In the genomic region with DNA sequence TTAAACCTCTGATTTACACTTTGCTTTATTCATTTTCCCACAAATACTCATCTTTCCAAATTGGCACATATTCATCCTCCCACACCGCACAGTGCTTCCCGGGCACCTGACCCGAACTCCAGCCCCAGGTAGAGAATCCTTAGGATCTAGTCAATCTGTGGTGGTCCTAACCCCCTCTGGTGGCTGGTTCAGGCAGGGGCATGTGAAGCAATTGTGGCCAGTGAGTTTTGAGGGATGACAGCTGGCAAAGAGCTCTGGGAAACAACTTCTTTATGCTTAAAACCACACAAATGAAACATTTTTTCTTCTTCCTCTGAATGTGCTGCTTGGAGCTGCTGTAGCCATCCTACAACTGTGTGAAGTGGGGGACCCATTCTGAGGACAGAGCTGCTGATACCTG, we compare ENCODE assay signal across 8 cellular contexts. TPM values are rescaled to one million over a fixed set of nuclear protein-coding genes. Genes with fewer than 3 reads are reported as not detected.
DNase-seq lines count a peak whose midpoint lies in the region; ATAC-seq, FAIRE-seq and TF ChIP-seq lines count a peak whose summit lies in the region.

No MANE protein-coding gene starts in this region.

- peaks cover 60 to 62% of the 10 kb centered on the region in 2 donors for H3K4me1 Mint-ChIP-seq in natural killer cell treated with Interleukin-12 subunit alpha and Interleukin-12 subunit beta and Interleukin-15 and Interleukin-18, amount 100 ng/mL, for 72 hours (ENCODE audit: low read depth in 2 of 2)

- SMC1A ChIA-PET in GM12878 (lab: Charles Lee; ENCODE audit: uncharacterized antibody, unreplicated experiment) = interaction anchor here (0.6 to 4.7 kb wide), 21 partner anchors 9 to 154 kb away, joined by 3 to 25 read pairs (median 5); no protein-coding TSS in a partner anchor

- TF ChIP-seq POLR2A in GM12878 (IDR thresholded peaks at IDR 0.05; ENCODE audit: low read depth, low read length) = no peak

- H3K4me1 ChIP-seq in KMS-11 (ENCODE audit: low read depth, poor library complexity, severe bottlenecking) = peaks cover 3% of the 10 kb centered on the region
- no peaks in the 10 kb centered on the region for H3K4me1 ChIP-seq in GM12878 (ENCODE audit: control insufficient read depth, insufficient read depth, low read length)

- intact Hi-C loops in GM12878 (cut with micrococcal nuclease; ENCODE audit: unreplicated experiment) = loop anchor here (5.0 kb wide), 1 partner anchor 122 kb away; no protein-coding TSS in a partner anchor

- no peak for TF ChIP-seq EP300 in GM12878 (IDR thresholded peaks at IDR 0.05; ENCODE audit: borderline replicate concordance in 1 of 2, control insufficient read depth in 1 of 2, low read depth in 2 of 2, low read length in 2 of 2)

- H3K36me3 ChIP-seq in KMS-11 (ENCODE audit: insufficient read depth) (peaks cover 3% of the 10 kb centered on the region; the same call in 1 of the 2 replicates), GM12878 (ENCODE audit: control insufficient read depth in 2 of 2, insufficient read depth in 2 of 2, low read length in 1 of 2) (peaks cover 8 to 10% of the 10 kb centered on the region in 2 experiments; a peak in 2 of 4 replicates)

- H3K9ac ChIP-seq in KMS-11 (no peak overlapping the region), GM12878 (ENCODE audit: control insufficient read depth, insufficient read depth, low read length) (no peak overlapping the region)

- peak; percentile 61 for ATAC-seq in GM12878
- peak in 1 of 2 donors; percentile 63 for ATAC-seq in natural killer cell treated with Interleukin-12 subunit alpha and Interleukin-12 subunit beta and Interleukin-15 and Interleukin-18, amount 100 ng/mL, for 72 hours
- no peak for ATAC-seq in HG02938 (IDR thresholded peaks at IDR 0.05; ENCODE audit: unreplicated experiment)

- H3K4me3 ChIP-seq in KMS-11 (IDR thresholded peaks at IDR 0.05; ENCODE audit: insufficient read depth, low read depth, low read length) = no peak overlapping the region
- H3K4me3 ChIP-seq in GM12878 = no peak overlapping the region

- H3K4me2 ChIP-seq in KMS-11 (no peak overlapping the region), GM12878 (ENCODE audit: control insufficient read depth, insufficient read depth) (no peak overlapping the region)

- 98% methylated on average over 3 of the region's 3 CpGs for WGBS in GM12878 (ENCODE audit: insufficient coverage, insufficient replicate concordance, low lambda C conversion rate, missing lambda C conversion rate)

- FAIRE-seq in GM12878 (lab: Jason Lieb, UNC) = no peak

- peak; percentile 42 for DNase-seq in ELR (ENCODE audit: low read depth)
- no peak for DNase-seq in GM12878 (ENCODE audit: low read depth, low spot score)
- no peak for DNase-seq in natural killer cell treated with Interleukin-12 subunit alpha and Interleukin-12 subunit beta and Interleukin-15 and Interleukin-18, amount 100 ng/mL, for 72 hours (ENCODE audit: low spot score)
- DNase-seq in KG1 (lab: John Stamatoyannopoulos, UW) = no peak
- no peak for DNase-seq in activated CD4-positive, alpha-beta T cell treated with anti-CD3 and anti-CD28 coated beads, Interleukin-2, amount 50 U/mL, for 48 hours
- DNase-seq in globus pallidus (ENCODE audit: low spot score) = no peak

- peak; percentile 58 for TF ChIP-seq RAD21 in GM12878 (IDR thresholded peaks at IDR 0.05; ENCODE audit: insufficient read depth, low read depth, low read length)

- H3K9me3 ChIP-seq in GM12878 (replicated peaks; ENCODE audit: control insufficient read depth, insufficient read depth, low read length) = no peaks in the 10 kb centered on the region

- no peak overlapping the region for H2AFZ ChIP-seq in KMS-11 (ENCODE audit: low read depth)
- no peak overlapping the region for H2AFZ ChIP-seq in GM12878 (ENCODE audit: control insufficient read depth, low read depth, low read length)

- BruUV-seq in GM12878 (replicated peaks; lab: Mats Ljungman, UMichigan) = no TSS peak

- POLR2A ChIA-PET in GM12878 (lab: Charles Lee) = interaction anchor here (1.0 kb wide), 1 partner anchor 9 kb away, joined by 3 read pairs; no protein-coding TSS in a partner anchor

- RAD21 ChIA-PET in GM12878 (lab: Charles Lee; ENCODE audit: unreplicated experiment) = interaction anchor here (0.7 to 2.8 kb wide), 11 partner anchors 8 to 191 kb away, joined by 3 to 13 read pairs (median 3); no protein-coding TSS in a partner anchor

- 0 out of 2 replicates have a peak, but pooled peaks cover 9% of the 10 kb centered on the region for H4K20me1 ChIP-seq in KMS-11 (ENCODE audit: insufficient read depth)
- H4K20me1 ChIP-seq in GM12878 (ENCODE audit: control insufficient read depth, insufficient read depth) = no peaks in the 10 kb centered on the region

- no peaks in the 10 kb centered on the region for H3K9me3 Mint-ChIP-seq in natural killer cell treated with Interleukin-12 subunit alpha and Interleukin-12 subunit beta and Interleukin-15 and Interleukin-18, amount 100 ng/mL, for 72 hours

- H3K79me2 ChIP-seq in KMS-11 (ENCODE audit: insufficient read depth, low read depth) (peaks cover 17% of the 10 kb centered on the region; the same call in 1 of the 2 replicates), GM12878 (ENCODE audit: control insufficient read depth, insufficient read depth, low read length) (peaks cover 11% of the 10 kb centered on the region)

- no peaks in the 10 kb centered on the region for H3K27me3 Mint-ChIP-seq in natural killer cell treated with Interleukin-12 subunit alpha and Interleukin-12 subunit beta and Interleukin-15 and Interleukin-18, amount 100 ng/mL, for 72 hours

- H3K36me3 Mint-ChIP-seq in natural killer cell treated with Interleukin-12 subunit alpha and Interleukin-12 subunit beta and Interleukin-15 and Interleukin-18, amount 100 ng/mL, for 72 hours = peaks cover 17% of the 10 kb centered on the region

- H3K27ac ChIP-seq in KMS-11 (no peak overlapping the region), GM12878 (ENCODE audit: control insufficient read depth, insufficient read depth) (no peak overlapping the region)

- peak; percentile 30; the same call in 1 of the 2 replicates for TF ChIP-seq CTCF in KMS-11 (conservative IDR thresholded peaks at IDR 0.05; ENCODE audit: low read depth, low read length)
- peak; percentile 36 to 61 (median 60); a peak in 5 of 6 replicates for TF ChIP-seq CTCF in GM12878 (IDR thresholded peaks at IDR 0.05 in 2 of 3, conservative IDR thresholded peaks at IDR 0.05 in 1 of 3; ENCODE audit: control insufficient read depth in 2 of 3, extremely low read depth in 1 of 3, insufficient read depth in 1 of 3, low read depth in 3 of 3, low read length in 3 of 3)

- in situ Hi-C loops in GM12878 (cut with MboI) = no loop called here

- peak overlapping the region; percentile 51 to 77 for H3K27ac Mint-ChIP-seq in natural killer cell treated with Interleukin-12 subunit alpha and Interleukin-12 subunit beta and Interleukin-15 and Interleukin-18, amount 100 ng/mL, for 72 hours

- CTCF ChIA-PET in GM12878 (lab: Yijun Ruan, JAX) = interaction anchor here (0.7 to 2.0 kb wide), 21 partner anchors 9 to 189 kb away, joined by 3 to 8 read pairs (median 5); a partner anchor contains a TSS

- peak overlapping the region; percentile 1 for H3K4me3 Mint-ChIP-seq in natural killer cell treated with Interleukin-12 subunit alpha and Interleukin-12 subunit beta and Interleukin-15 and Interleukin-18, amount 100 ng/mL, for 72 hours

- H3K27me3 ChIP-seq in KMS-11 (ENCODE audit: insufficient read depth, low read depth) (no peaks in the 10 kb centered on the region), GM12878 (replicated peaks in 1 of 2; ENCODE audit: control insufficient read depth in 2 of 2, insufficient read depth in 2 of 2, low read length in 1 of 2) (no peaks in the 10 kb centered on the region)

TF ChIP-seq in GM12878, 131 proteins besides CTCF, POLR2A, EP300 and RAD21:
- peak; percentile 42; the same call in 1 of the 2 replicates for TF ChIP-seq SMC3 (IDR thresholded peaks at IDR 0.05; ENCODE audit: borderline replicate concordance, low read length)
- 0 out of 2 replicates have a peak, but pooled peaks have one; percentile 26 for TF ChIP-seq TCF12 (IDR thresholded peaks at IDR 0.05; ENCODE audit: low read depth, low read length)
- peak; percentile 12; the same call in 1 of the 2 replicates for TF ChIP-seq RUNX3 (IDR thresholded peaks at IDR 0.05; ENCODE audit: low read length)
- TF ChIP-seq SREBF1 (IDR thresholded peaks at IDR 0.05; ENCODE audit: low read length) = no peak

RNA-seq across cellular contexts. Expression of a gene that starts 54.7 kb away (rescaled TPM):
- 309 and 344 TPM in 2 replicates for total RNA-seq in GM12878 (2013; cell fraction: nucleolus; rRNA removed)
- total RNA-seq in GM12878 (2014; rRNA removed) (156 and 169 TPM in 2 replicates), GM12878 (2014; rRNA removed; fragmentation: Illumina TruSeq; extraction: Trizol) (187 and 191 TPM in 2 replicates), GM12878 (2021) (187 and 196 TPM in 2 replicates)
- polyA plus RNA-seq in GM12878 (2011; ENCODE audit: low read depth) = 55.1 TPM
- polyA plus RNA-seq in GM12878 (2011; rRNA removed) (215 and 245 TPM in 2 replicates), GM12878 (2014; fragmentation: Illumina TruSeq; extraction: Trizol) (241 and 312 TPM in 2 replicates), GM12878 (2014; fragmentation: Nextera tagmentation; extraction: Ambion mirVana) (100 to 1,000 TPM; 187 to 195 TPM), GM12878 (2014; rRNA removed) (162 and 163 TPM in 2 replicates), GM12878 (2016; fragmentation: Nextera tagmentation; extraction: Ambion mirVana) (100 to 1,000 TPM; 226 to 229 TPM)
- polyA plus RNA-seq in GM12878 (2011; cell fraction: cytosol; rRNA removed) = 120 and 132 TPM in 2 replicates
- polyA plus RNA-seq in GM12878 (2011; cell fraction: nucleus; rRNA removed) = 189 and 251 TPM in 2 replicates
- 82.4 and 87.4 TPM in 2 replicates for polyA plus RNA-seq in GM12878 (2012)
- polyA minus RNA-seq in GM12878 (2011; rRNA and poly(A)+ RNA removed) = 305 and 322 TPM in 2 replicates
- 104 and 118 TPM in 2 replicates for polyA minus RNA-seq in GM12878 (2011; cell fraction: cytosol; rRNA and poly(A)+ RNA removed)
- polyA minus RNA-seq in GM12878 (2011; cell fraction: nucleus; rRNA and poly(A)+ RNA removed) = 126 and 135 TPM in 2 replicates
- total RNA-seq in natural killer cell treated with Interleukin-12 subunit alpha and Interleukin-12 subunit beta and Interleukin-15 and Interleukin-18, amount 100 ng/mL, for 72 hours = 100 to 1,000 TPM; 130 to 136 TPM
